ENCODE assay signal across 1 cellular context in the genomic region with DNA sequence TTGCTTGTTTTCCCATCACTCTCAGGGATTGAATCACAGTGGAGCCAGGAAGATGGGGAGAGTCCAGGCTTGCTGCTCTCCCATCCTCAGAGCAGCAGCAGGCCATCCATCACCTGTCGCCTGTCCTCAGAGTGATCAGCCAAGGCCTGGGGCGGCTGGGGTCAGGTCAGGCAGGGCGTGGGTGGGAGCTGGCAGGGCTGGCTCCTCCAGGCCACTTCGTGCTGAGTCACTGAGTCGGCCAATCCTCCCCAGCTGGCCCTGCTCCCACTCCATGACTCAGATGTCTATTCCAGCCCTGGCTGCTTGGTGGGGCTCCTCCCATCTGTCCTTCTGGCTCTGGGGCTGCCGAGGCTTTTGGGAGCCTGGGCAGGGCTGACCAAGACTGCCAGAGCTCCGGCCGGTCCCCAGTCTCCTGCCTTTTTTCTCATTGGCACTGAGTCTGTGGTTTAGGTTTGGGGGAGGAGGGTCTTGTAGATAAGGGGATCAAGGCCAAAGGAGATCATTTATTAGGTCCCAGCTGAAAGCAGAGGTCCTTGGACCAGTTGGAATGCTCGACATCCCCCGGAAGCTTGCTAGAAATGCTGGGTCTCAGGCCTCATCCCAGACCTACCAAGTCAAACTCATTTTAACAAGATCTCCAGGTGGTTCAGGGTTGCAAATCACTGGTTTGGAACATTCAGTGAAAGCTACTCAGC.
TF ChIP-seq lines count a peak whose summit lies in the region.

No MANE protein-coding gene starts in this region.

TF ChIP-seq in K562, 482 proteins besides CTCF, POLR2A, EP300 and RAD21 (continued from another document):
- TF ChIP-seq, protein P1, sequence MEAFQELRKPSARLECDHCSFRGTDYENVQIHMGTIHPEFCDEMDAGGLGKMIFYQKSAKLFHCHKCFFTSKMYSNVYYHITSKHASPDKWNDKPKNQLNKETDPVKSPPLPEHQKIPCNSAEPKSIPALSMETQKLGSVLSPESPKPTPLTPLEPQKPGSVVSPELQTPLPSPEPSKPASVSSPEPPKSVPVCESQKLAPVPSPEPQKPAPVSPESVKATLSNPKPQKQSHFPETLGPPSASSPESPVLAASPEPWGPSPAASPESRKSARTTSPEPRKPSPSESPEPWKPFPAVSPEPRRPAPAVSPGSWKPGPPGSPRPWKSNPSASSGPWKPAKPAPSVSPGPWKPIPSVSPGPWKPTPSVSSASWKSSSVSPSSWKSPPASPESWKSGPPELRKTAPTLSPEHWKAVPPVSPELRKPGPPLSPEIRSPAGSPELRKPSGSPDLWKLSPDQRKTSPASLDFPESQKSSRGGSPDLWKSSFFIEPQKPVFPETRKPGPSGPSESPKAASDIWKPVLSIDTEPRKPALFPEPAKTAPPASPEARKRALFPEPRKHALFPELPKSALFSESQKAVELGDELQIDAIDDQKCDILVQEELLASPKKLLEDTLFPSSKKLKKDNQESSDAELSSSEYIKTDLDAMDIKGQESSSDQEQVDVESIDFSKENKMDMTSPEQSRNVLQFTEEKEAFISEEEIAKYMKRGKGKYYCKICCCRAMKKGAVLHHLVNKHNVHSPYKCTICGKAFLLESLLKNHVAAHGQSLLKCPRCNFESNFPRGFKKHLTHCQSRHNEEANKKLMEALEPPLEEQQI (IDR thresholded peaks at IDR 0.05): no peak
- TF ChIP-seq, protein P2, sequence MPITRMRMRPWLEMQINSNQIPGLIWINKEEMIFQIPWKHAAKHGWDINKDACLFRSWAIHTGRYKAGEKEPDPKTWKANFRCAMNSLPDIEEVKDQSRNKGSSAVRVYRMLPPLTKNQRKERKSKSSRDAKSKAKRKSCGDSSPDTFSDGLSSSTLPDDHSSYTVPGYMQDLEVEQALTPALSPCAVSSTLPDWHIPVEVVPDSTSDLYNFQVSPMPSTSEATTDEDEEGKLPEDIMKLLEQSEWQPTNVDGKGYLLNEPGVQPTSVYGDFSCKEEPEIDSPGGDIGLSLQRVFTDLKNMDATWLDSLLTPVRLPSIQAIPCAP (CRISPR knock-in tag; IDR thresholded peaks at IDR 0.05; ENCODE audit: borderline replicate concordance): no peak
- TF ChIP-seq, protein P3, sequence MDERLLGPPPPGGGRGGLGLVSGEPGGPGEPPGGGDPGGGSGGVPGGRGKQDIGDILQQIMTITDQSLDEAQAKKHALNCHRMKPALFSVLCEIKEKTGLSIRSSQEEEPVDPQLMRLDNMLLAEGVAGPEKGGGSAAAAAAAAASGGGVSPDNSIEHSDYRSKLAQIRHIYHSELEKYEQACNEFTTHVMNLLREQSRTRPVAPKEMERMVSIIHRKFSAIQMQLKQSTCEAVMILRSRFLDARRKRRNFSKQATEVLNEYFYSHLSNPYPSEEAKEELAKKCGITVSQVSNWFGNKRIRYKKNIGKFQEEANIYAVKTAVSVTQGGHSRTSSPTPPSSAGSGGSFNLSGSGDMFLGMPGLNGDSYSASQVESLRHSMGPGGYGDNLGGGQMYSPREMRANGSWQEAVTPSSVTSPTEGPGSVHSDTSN (CRISPR knock-in tag; IDR thresholded peaks at IDR 0.05; ENCODE audit: low read depth): peak; percentile 92
- TF ChIP-seq, protein P3 (tag; conservative IDR thresholded peaks at IDR 0.05; ENCODE audit: low read depth): peak; percentile 98
- TF ChIP-seq, protein P4, sequence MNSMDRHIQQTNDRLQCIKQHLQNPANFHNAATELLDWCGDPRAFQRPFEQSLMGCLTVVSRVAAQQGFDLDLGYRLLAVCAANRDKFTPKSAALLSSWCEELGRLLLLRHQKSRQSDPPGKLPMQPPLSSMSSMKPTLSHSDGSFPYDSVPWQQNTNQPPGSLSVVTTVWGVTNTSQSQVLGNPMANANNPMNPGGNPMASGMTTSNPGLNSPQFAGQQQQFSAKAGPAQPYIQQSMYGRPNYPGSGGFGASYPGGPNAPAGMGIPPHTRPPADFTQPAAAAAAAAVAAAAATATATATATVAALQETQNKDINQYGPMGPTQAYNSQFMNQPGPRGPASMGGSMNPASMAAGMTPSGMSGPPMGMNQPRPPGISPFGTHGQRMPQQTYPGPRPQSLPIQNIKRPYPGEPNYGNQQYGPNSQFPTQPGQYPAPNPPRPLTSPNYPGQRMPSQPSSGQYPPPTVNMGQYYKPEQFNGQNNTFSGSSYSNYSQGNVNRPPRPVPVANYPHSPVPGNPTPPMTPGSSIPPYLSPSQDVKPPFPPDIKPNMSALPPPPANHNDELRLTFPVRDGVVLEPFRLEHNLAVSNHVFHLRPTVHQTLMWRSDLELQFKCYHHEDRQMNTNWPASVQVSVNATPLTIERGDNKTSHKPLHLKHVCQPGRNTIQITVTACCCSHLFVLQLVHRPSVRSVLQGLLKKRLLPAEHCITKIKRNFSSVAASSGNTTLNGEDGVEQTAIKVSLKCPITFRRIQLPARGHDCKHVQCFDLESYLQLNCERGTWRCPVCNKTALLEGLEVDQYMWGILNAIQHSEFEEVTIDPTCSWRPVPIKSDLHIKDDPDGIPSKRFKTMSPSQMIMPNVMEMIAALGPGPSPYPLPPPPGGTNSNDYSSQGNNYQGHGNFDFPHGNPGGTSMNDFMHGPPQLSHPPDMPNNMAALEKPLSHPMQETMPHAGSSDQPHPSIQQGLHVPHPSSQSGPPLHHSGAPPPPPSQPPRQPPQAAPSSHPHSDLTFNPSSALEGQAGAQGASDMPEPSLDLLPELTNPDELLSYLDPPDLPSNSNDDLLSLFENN (IDR thresholded peaks at IDR 0.05; ENCODE audit: low read depth in 2 of 2, low read length in 2 of 2): no peak; a peak in 1 of 4 replicates
- TF ChIP-seq ZNF274 (IDR thresholded peaks at IDR 0.05; ENCODE audit: borderline replicate concordance, low read depth, low read length) (no peak), CBX1 (IDR thresholded peaks at IDR 0.05; ENCODE audit: low read depth) (no peak), RNF2 (IDR thresholded peaks at IDR 0.05) (peak; percentile 89), PML (IDR thresholded peaks at IDR 0.05; ENCODE audit: low read length) (peak; percentile 48; the same call in 1 of the 2 replicates), MBD2 (IDR thresholded peaks at IDR 0.05; ENCODE audit: borderline replicate concordance, low read depth) (peak; percentile 60; the same call in 1 of the 2 replicates), SAFB2 (IDR thresholded peaks at IDR 0.05; ENCODE audit: borderline replicate concordance, low read depth, low read length, severe bottlenecking) (no peak), ZBTB17 (CRISPR knock-in tag; IDR thresholded peaks at IDR 0.05) (peak; percentile 25; the same call in 1 of the 2 replicates), SPI1 (IDR thresholded peaks at IDR 0.05; ENCODE audit: borderline replicate concordance, low read depth, low read length) (no peak), ZFP1 (CRISPR knock-in tag; IDR thresholded peaks at IDR 0.05) (no peak), NCOR1 (IDR thresholded peaks at IDR 0.05) (peak; percentile 91), SMC3 (conservative IDR thresholded peaks at IDR 0.05; ENCODE audit: insufficient read depth, low read depth, low read length) (0 out of 2 replicates have a peak, but pooled peaks have one; percentile 16), POLR2B (IDR thresholded peaks at IDR 0.05; ENCODE audit: low read depth, partially characterized antibody) (peak; percentile 65), RBM17 (IDR thresholded peaks at IDR 0.05; ENCODE audit: borderline replicate concordance, low read depth, low read length) (no peak), ZBED1 (IDR thresholded peaks at IDR 0.05) (no peak), CHD2 (IDR thresholded peaks at IDR 0.05; ENCODE audit: low read depth, low read length) (no peak), RFX7 (CRISPR knock-in tag; IDR thresholded peaks at IDR 0.05) (no peak), GATAD2B (IDR thresholded peaks at IDR 0.05; ENCODE audit: borderline replicate concordance) (peak; percentile 51; the same call in 1 of the 2 replicates), NR4A1 (CRISPR knock-in tag; IDR thresholded peaks at IDR 0.05) (no peak), NR4A1 (tag; IDR thresholded peaks at IDR 0.05) (no peak; the same call in 1 of the 2 replicates), TEAD2 (tag; IDR thresholded peaks at IDR 0.05) (no peak; the same call in 1 of the 2 replicates), DDX20 (tag; IDR thresholded peaks at IDR 0.05; ENCODE audit: low read depth) (no peak), HIVEP1 (CRISPR knock-in tag; IDR thresholded peaks at IDR 0.05) (0 out of 2 replicates have a peak, but pooled peaks have one; percentile 7), TBP (optimal IDR thresholded peaks at IDR 0.05; ENCODE audit: low read depth, low read length) (peak; percentile 43), SP1 (CRISPR knock-in tag; IDR thresholded peaks at IDR 0.05) (peak; percentile 74), HMG20B (CRISPR knock-in tag; IDR thresholded peaks at IDR 0.05) (no peak), XRCC5 (IDR thresholded peaks at IDR 0.05; ENCODE audit: low read depth, low read length) (no peak), MCM3 (IDR thresholded peaks at IDR 0.05) (no peak), CBFB (CRISPR knock-in tag; IDR thresholded peaks at IDR 0.05) (no peak)
- TF ChIP-seq, protein P5, sequence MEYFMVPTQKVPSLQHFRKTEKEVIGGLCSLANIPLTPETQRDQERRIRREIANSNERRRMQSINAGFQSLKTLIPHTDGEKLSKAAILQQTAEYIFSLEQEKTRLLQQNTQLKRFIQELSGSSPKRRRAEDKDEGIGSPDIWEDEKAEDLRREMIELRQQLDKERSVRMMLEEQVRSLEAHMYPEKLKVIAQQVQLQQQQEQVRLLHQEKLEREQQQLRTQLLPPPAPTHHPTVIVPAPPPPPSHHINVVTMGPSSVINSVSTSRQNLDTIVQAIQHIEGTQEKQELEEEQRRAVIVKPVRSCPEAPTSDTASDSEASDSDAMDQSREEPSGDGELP (CRISPR knock-in tag; IDR thresholded peaks at IDR 0.05; ENCODE audit: borderline replicate concordance): peak; percentile 99
- TF ChIP-seq, protein P6, sequence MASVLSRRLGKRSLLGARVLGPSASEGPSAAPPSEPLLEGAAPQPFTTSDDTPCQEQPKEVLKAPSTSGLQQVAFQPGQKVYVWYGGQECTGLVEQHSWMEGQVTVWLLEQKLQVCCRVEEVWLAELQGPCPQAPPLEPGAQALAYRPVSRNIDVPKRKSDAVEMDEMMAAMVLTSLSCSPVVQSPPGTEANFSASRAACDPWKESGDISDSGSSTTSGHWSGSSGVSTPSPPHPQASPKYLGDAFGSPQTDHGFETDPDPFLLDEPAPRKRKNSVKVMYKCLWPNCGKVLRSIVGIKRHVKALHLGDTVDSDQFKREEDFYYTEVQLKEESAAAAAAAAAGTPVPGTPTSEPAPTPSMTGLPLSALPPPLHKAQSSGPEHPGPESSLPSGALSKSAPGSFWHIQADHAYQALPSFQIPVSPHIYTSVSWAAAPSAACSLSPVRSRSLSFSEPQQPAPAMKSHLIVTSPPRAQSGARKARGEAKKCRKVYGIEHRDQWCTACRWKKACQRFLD (CRISPR knock-in tag; IDR thresholded peaks at IDR 0.05): peak; percentile 94
- TF ChIP-seq, protein P7, sequence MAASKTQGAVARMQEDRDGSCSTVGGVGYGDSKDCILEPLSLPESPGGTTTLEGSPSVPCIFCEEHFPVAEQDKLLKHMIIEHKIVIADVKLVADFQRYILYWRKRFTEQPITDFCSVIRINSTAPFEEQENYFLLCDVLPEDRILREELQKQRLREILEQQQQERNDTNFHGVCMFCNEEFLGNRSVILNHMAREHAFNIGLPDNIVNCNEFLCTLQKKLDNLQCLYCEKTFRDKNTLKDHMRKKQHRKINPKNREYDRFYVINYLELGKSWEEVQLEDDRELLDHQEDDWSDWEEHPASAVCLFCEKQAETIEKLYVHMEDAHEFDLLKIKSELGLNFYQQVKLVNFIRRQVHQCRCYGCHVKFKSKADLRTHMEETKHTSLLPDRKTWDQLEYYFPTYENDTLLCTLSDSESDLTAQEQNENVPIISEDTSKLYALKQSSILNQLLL (CRISPR knock-in tag; IDR thresholded peaks at IDR 0.05; ENCODE audit: borderline replicate concordance): no peak
- TF ChIP-seq, protein P8, sequence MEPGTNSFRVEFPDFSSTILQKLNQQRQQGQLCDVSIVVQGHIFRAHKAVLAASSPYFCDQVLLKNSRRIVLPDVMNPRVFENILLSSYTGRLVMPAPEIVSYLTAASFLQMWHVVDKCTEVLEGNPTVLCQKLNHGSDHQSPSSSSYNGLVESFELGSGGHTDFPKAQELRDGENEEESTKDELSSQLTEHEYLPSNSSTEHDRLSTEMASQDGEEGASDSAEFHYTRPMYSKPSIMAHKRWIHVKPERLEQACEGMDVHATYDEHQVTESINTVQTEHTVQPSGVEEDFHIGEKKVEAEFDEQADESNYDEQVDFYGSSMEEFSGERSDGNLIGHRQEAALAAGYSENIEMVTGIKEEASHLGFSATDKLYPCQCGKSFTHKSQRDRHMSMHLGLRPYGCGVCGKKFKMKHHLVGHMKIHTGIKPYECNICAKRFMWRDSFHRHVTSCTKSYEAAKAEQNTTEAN (CRISPR knock-in tag; IDR thresholded peaks at IDR 0.05): no peak
TF ChIP-seq in K562: peak in this region for 166.
